Comparison of ENCODE assay signal across 1 cellular context in the genomic region with DNA sequence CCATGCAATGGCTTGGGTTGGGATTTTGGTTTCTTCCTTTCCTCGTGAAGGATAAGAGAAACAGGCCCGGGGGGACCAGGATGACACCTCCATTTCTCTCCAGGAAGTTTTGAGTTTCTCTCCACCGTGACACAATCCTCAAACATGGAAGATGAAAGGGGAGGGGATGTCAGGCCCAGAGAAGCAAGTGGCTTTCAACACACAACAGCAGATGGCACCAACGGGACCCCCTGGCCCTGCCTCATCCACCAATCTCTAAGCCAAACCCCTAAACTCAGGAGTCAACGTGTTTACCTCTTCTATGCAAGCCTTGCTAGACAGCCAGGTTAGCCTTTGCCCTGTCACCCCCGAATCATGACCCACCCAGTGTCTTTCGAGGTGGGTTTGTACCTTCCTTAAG.
TF ChIP-seq lines count a peak whose summit lies in the region.

No MANE protein-coding gene starts in this region.

TF ChIP-seq in WTC11, 78 proteins besides CTCF, POLR2A, EP300 and RAD21 (continued from another document):
- TF ChIP-seq, protein P1, sequence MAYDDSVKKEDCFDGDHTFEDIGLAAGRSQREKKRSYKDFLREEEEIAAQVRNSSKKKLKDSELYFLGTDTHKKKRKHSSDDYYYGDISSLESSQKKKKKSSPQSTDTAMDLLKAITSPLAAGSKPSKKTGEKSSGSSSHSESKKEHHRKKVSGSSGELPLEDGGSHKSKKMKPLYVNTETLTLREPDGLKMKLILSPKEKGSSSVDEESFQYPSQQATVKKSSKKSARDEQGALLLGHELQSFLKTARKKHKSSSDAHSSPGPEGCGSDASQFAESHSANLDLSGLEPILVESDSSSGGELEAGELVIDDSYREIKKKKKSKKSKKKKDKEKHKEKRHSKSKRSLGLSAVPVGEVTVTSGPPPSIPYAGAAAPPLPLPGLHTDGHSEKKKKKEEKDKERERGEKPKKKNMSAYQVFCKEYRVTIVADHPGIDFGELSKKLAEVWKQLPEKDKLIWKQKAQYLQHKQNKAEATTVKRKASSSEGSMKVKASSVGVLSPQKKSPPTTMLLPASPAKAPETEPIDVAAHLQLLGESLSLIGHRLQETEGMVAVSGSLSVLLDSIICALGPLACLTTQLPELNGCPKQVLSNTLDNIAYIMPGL (CRISPR knock-in tag; IDR thresholded peaks at IDR 0.05) = no peak
- no peak for TF ChIP-seq ZNF317 (CRISPR knock-in tag; IDR thresholded peaks at IDR 0.05; ENCODE audit: borderline replicate concordance, low read depth)
- TF ChIP-seq, protein P2, sequence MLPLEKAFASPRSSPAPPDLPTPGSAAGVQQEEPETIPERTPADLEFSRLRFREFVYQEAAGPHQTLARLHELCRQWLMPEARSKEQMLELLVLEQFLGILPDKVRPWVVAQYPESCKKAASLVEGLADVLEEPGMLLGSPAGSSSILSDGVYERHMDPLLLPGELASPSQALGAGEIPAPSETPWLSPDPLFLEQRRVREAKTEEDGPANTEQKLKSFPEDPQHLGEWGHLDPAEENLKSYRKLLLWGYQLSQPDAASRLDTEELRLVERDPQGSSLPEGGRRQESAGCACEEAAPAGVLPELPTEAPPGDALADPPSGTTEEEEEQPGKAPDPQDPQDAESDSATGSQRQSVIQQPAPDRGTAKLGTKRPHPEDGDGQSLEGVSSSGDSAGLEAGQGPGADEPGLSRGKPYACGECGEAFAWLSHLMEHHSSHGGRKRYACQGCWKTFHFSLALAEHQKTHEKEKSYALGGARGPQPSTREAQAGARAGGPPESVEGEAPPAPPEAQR (CRISPR knock-in tag; IDR thresholded peaks at IDR 0.05) = no peak
- no peak for TF ChIP-seq GTF2I (CRISPR knock-in tag; conservative IDR thresholded peaks at IDR 0.05)
- no peak for TF ChIP-seq JUN (CRISPR knock-in tag; IDR thresholded peaks at IDR 0.05)
- TF ChIP-seq, protein P3, sequence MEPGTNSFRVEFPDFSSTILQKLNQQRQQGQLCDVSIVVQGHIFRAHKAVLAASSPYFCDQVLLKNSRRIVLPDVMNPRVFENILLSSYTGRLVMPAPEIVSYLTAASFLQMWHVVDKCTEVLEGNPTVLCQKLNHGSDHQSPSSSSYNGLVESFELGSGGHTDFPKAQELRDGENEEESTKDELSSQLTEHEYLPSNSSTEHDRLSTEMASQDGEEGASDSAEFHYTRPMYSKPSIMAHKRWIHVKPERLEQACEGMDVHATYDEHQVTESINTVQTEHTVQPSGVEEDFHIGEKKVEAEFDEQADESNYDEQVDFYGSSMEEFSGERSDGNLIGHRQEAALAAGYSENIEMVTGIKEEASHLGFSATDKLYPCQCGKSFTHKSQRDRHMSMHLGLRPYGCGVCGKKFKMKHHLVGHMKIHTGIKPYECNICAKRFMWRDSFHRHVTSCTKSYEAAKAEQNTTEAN (CRISPR knock-in tag; IDR thresholded peaks at IDR 0.05) = no peak
